Comparison of ENCODE assay signal across 8 cellular contexts in the genomic region with DNA sequence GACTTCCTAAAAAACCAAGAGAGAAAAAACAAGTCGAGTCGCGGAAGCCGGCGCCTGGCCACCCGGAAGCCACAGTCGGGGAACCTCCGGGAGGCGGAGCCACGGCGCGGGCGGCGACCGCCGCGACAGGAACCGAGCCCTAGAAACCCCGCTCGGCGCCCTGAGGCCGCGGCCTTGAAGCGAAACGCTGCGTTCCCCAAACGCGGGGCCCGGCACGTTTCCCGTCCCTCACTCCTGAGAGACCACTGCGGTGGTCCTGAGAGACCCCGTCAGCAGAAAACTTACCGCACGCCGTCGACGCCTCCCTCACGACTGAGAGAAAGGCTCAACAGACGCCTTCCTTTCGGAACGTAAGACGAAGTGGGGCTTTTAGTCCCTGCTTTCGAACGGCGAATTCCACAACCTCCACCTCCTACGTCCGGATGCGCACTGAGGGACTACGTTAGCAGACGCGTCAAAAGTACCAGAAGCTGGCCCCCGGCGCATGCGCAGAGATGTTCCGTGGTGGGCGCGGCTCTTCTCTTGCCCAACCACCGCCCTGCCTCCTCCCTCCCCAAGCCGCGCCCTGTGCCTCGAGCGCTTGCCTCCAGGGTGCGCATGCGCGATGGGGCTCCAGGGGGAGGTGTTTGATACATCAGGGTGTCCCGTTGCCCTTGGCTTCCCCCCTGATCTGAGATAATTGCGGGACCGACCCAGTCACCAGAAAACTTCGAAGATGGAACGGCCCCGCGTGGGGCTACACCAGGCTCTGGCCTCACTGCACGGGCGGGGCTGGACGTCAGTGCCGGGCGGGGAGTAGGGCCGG. TPM values are rescaled to one million over a fixed set of nuclear protein-coding genes. Genes with fewer than 3 reads are reported as not detected.
DNase-seq lines count a peak whose midpoint lies in the region; ATAC-seq and TF ChIP-seq lines count a peak whose summit lies in the region.

A gene with protein sequence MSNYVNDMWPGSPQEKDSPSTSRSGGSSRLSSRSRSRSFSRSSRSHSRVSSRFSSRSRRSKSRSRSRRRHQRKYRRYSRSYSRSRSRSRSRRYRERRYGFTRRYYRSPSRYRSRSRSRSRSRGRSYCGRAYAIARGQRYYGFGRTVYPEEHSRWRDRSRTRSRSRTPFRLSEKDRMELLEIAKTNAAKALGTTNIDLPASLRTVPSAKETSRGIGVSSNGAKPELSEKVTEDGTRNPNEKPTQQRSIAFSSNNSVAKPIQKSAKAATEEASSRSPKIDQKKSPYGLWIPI (minus strand): TSS at position 431 of the 805 bp plus-strand sequence. CDS start 491 bp downstream, outside the sequence.

- ATAC-seq in GM19324 (IDR thresholded peaks at IDR 0.05; ENCODE audit: low FRiP score, unreplicated experiment) (peak; percentile 90), HG03469 (IDR thresholded peaks at IDR 0.05; ENCODE audit: unreplicated experiment) (peak; percentile 65), left lobe of liver (peak; percentile 92)

- POLR2A ChIA-PET in BJ (lab: Charles Lee): interaction anchor here (1.0 kb wide), 1 partner anchor 15 kb away, joined by 4 read pairs; the partner anchor contains the start of gene SYF2

- CTCF ChIA-PET in BJ (lab: Yijun Ruan, JAX): interaction anchor here (0.6 kb wide), 1 partner anchor 15 kb away, joined by 3 read pairs; the partner anchor contains the start of gene SYF2

- DNase-seq in BJ (ENCODE audit: low read depth): peak; percentile 91
- peak; percentile 95 for DNase-seq in NCI-H69 (lab: John Stamatoyannopoulos, UW)
- peak; percentile 100 for DNase-seq in activated CD4-positive, alpha-beta T cell treated with anti-CD3 and anti-CD28 coated beads, Interleukin-2, amount 50 U/mL, for 1 hour
- peak; percentile 97 for DNase-seq in dedifferentiated amniotic fluid mesenchymal stem cell (ENCODE audit: extremely low spot score)
- DNase-seq in left lobe of liver (ENCODE audit: low spot score): peak; percentile 99
- DNase-seq in stimulated activated CD4-positive, alpha-beta T cell treated with anti-CD3 and anti-CD28 coated beads, Interleukin-2, amount 100 ng/mL, for 4 hours (ENCODE audit: low read depth): peak; percentile 100

- H3K27me3 ChIP-seq in BJ (ENCODE audit: control insufficient read depth, insufficient read depth, low read length): no peaks in the 10 kb centered on the region

- H3K4me3 ChIP-seq in BJ (ENCODE audit: low read depth, low read length): peak within 1 kb of the TSS; percentile 89

- no peak for TF ChIP-seq CTCF in BJ (IDR thresholded peaks at IDR 0.05; ENCODE audit: insufficient read depth, low read depth, low read length)

- peaks cover 12% of the 10 kb centered on the region for H3K36me3 ChIP-seq in BJ (ENCODE audit: control insufficient read depth, insufficient read depth, low read length)

RNA-seq across cellular contexts. Expression of the gene that starts here (rescaled TPM):
- 59.7 and 70.4 TPM in 2 replicates for polyA plus RNA-seq in BJ (2011; rRNA removed)
- polyA minus RNA-seq in BJ (2011; rRNA and poly(A)+ RNA removed): 42.7 and 56.1 TPM in 2 replicates
- 64.9 TPM for total RNA-seq in left lobe of liver

Comparison
In these comparisons a context has a peak if more than half of its experiments do, and no peak if none do; other contexts are left out.
1. Peak in every context shown above with its lines: DNase-seq, ATAC-seq and H3K4me3 ChIP-seq.